8 cellular contexts compared by ENCODE assay signal in genomic region chr11:94130589-94131362, GRCh38. TPM values are rescaled to one million over a fixed set of nuclear protein-coding genes. Genes with fewer than 3 reads are reported as not detected.
DNase-seq lines count a peak whose midpoint lies in the region; ATAC-seq, FAIRE-seq and TF ChIP-seq lines count a peak whose summit lies in the region.
"Had no signal": no experiment of that assay in that cellular context is flagged by ENCODE, and none has a peak within 500 bp of the region (broad histone marks: within the 10 kb centered on the region; RNA-seq: fewer than 3 reads in every experiment).

No MANE protein-coding gene starts in this region.

- H3K4me3 ChIP-seq in HUES48 (ENCODE audit: low read depth, low read length) (peak overlapping the region; percentile 87), body of pancreas (no peak overlapping the region), kidney (ENCODE audit: low read length in 2 of 2) (peak overlapping the region; percentile 68 to 91), tibial nerve (peak overlapping the region in 3 of 4 donors; percentile 82 to 96 (median 89))

- H3K27me3 Mint-ChIP-seq in activated naive CD4-positive, alpha-beta T cell treated with anti-CD3 and anti-CD28 coated beads, Interleukin-2, amount 10 ng/mL, durations not matched to agents 7 days and 5 days, result peaks cover 4% of the 10 kb centered on the region
- H3K27me3 Mint-ChIP-seq: activated B cell treated with CpG ODN at 0.5 μM for 24 hours had no signal

- DNase-seq in body of pancreas (peak in 1 of 4 donors; percentile 21), kidney (no peak), tibial nerve (ENCODE audit: low spot score in 2 of 2) (peak in 1 of 2 donors; percentile 54), ecto neural progenitor cell (ENCODE audit: low spot score) (no peak), pons (ENCODE audit: low spot score) (no peak)
- DNase-seq in activated naive CD4-positive, alpha-beta T cell treated with anti-CD3 and anti-CD28 coated beads, Interleukin-2, amount 10 ng/mL, durations not matched to agents 7 days and 5 days, result no peak
- DNase-seq: activated B cell treated with CpG ODN at 0.5 μM for 24 hours had no signal

- no peak overlapping the region for H3K27ac Mint-ChIP-seq in activated naive CD4-positive, alpha-beta T cell treated with anti-CD3 and anti-CD28 coated beads, Interleukin-2, amount 10 ng/mL, durations not matched to agents 7 days and 5 days
- H3K27ac Mint-ChIP-seq: activated B cell treated with CpG ODN at 0.5 μM for 24 hours had no signal

- peaks cover 57% of the 10 kb centered on the region for H3K4me1 ChIP-seq in HUES48 (ENCODE audit: control insufficient read depth, insufficient read depth, low read length)
- H3K4me1 ChIP-seq in body of pancreas, result peaks cover 46% of the 10 kb centered on the region
- peaks cover 19 to 26% of the 10 kb centered on the region in 2 donors for H3K4me1 ChIP-seq in kidney (ENCODE audit: control insufficient read depth in 1 of 2, insufficient read depth in 1 of 2, low read depth in 1 of 2, low read length in 2 of 2)
- peaks cover 0 to 73% (median 30%) of the 10 kb centered on the region in 4 donors for H3K4me1 ChIP-seq in tibial nerve

- peaks cover 36% of the 10 kb centered on the region for H3K4me1 Mint-ChIP-seq in activated naive CD4-positive, alpha-beta T cell treated with anti-CD3 and anti-CD28 coated beads, Interleukin-2, amount 10 ng/mL, durations not matched to agents 7 days and 5 days

- TF ChIP-seq EP300 in tibial nerve (IDR thresholded peaks at IDR 0.05), result peak in 1 of 2 donors; percentile 94

- FAIRE-seq in kidney (lab: Jason Lieb, UNC), result no peak

- CTCF ChIA-PET in activated naive CD4-positive, alpha-beta T cell treated with anti-CD3 and anti-CD28 coated beads, Interleukin-2, amount 10 ng/mL, durations not matched to agents 7 days and 5 days (lab: Charles Lee), result no interaction called here

- H3K9me3 ChIP-seq in HUES48 (ENCODE audit: control insufficient read depth, insufficient read depth, low read length) (no peaks in the 10 kb centered on the region), body of pancreas (no peaks in the 10 kb centered on the region), kidney (ENCODE audit: control insufficient read depth in 1 of 2, low read length in 2 of 2) (no peaks in the 10 kb centered on the region), tibial nerve (no peaks in the 10 kb centered on the region)

- H3K27ac ChIP-seq in HUES48 (ENCODE audit: low read depth, low read length) (no peak overlapping the region), body of pancreas (peak overlapping the region; percentile 9 to 92 (median 54)), kidney (ENCODE audit: low read depth in 2 of 2, low read length in 2 of 2) (peak overlapping the region; percentile 26 to 97), tibial nerve (peak overlapping the region; percentile 82 to 98 (median 95))

- peak in 1 of 3 donors; percentile 19 for TF ChIP-seq POLR2A in body of pancreas (IDR thresholded peaks at IDR 0.05)
- TF ChIP-seq POLR2A in tibial nerve (IDR thresholded peaks at IDR 0.05), result no peak

- H3K9ac ChIP-seq in HUES48 (ENCODE audit: low read depth, low read length) (0 out of 2 replicates have a peak overlapping the region, but pooled peaks have one; percentile 27), kidney (ENCODE audit: low read length in 2 of 2) (peak overlapping the region in 1 of 2 donors; percentile 84)

- H3K9me3 Mint-ChIP-seq in activated naive CD4-positive, alpha-beta T cell treated with anti-CD3 and anti-CD28 coated beads, Interleukin-2, amount 10 ng/mL, durations not matched to agents 7 days and 5 days, result no peaks in the 10 kb centered on the region
- H3K9me3 Mint-ChIP-seq: activated B cell treated with CpG ODN at 0.5 μM for 24 hours had no signal

- TF ChIP-seq CTCF in body of pancreas (IDR thresholded peaks at IDR 0.05) (no peak), kidney (IDR thresholded peaks at IDR 0.05; ENCODE audit: borderline replicate concordance, extremely low read depth, insufficient read depth) (no peak), tibial nerve (IDR thresholded peaks at IDR 0.05) (no peak)

- H3K36me3 ChIP-seq in HUES48 (ENCODE audit: control insufficient read depth, insufficient read depth, low read length) (no peaks in the 10 kb centered on the region), body of pancreas (replicated peaks in 1 of 2; ENCODE audit: insufficient read depth in 1 of 2, low read depth in 2 of 2) (no peaks in the 10 kb centered on the region), kidney (ENCODE audit: control insufficient read depth in 1 of 2, insufficient read depth in 2 of 2, low read length in 2 of 2) (no peaks in the 10 kb centered on the region), tibial nerve (no peaks in the 10 kb centered on the region)

- ATAC-seq in body of pancreas, result no peak

- intact Hi-C loops in body of pancreas (cut with DNase I), result no loop called here
- intact Hi-C loops in kidney (cut with DNase I), result no loop called here

- H3K27me3 ChIP-seq in HUES48 (ENCODE audit: control insufficient read depth, insufficient read depth, low read length), result peaks cover 3% of the 10 kb centered on the region; the same call in 1 of the 2 replicates
- no peaks in the 10 kb centered on the region for H3K27me3 ChIP-seq in body of pancreas
- no peaks in the 10 kb centered on the region for H3K27me3 ChIP-seq in tibial nerve

- H3K36me3 Mint-ChIP-seq in activated naive CD4-positive, alpha-beta T cell treated with anti-CD3 and anti-CD28 coated beads, Interleukin-2, amount 10 ng/mL, durations not matched to agents 7 days and 5 days, result peaks cover 2% of the 10 kb centered on the region

- no peak overlapping the region for H3K4me3 Mint-ChIP-seq in activated naive CD4-positive, alpha-beta T cell treated with anti-CD3 and anti-CD28 coated beads, Interleukin-2, amount 10 ng/mL, durations not matched to agents 7 days and 5 days
- H3K4me3 Mint-ChIP-seq: activated B cell treated with CpG ODN at 0.5 μM for 24 hours had no signal

- WGBS in body of pancreas, 2 donors, result 71 to 78% methylated on average over 10 of the region's 10 CpGs
- WGBS in tibial nerve, 2 donors, result 42 to 43% methylated on average over 10 of the region's 10 CpGs

RNA-seq across cellular contexts. Expression of gene PANX1, which starts 2.1 kb away (rescaled TPM):
- 10 to 100 TPM in 1 of 2 donors, 1 to 10 TPM in 1; 8.6 to 14.2 TPM for total RNA-seq in body of pancreas
- total RNA-seq in kidney, result 13.9 TPM
- 5.3 TPM for polyA plus RNA-seq in kidney (ENCODE audit: insufficient read depth, low read depth, low replicate concordance)
- 10 to 100 TPM; 17.5 to 36.6 (median 19.5) TPM for total RNA-seq in tibial nerve

Comparison
In these comparisons a context has a peak if more than half of its experiments do, and no peak if none do; other contexts are left out.
1. H3K4me3 ChIP-seq: peak in HUES48 (single experiment), kidney (2 of 2) and tibial nerve (3 of 4); none in body of pancreas (0 of 2).